ENCODE assay signal across 13 cellular contexts in genomic region chr12:120579179-120579578, GRCh38. TPM values are rescaled to one million over a fixed set of nuclear protein-coding genes. Genes with fewer than 3 reads are reported as not detected.
DNase-seq lines count a peak whose midpoint lies in the region; ATAC-seq, FAIRE-seq and TF ChIP-seq lines count a peak whose summit lies in the region.
"Had no signal": no experiment of that assay in that cellular context is flagged by ENCODE, and none has a peak within 500 bp of the region (broad histone marks: within the 10 kb centered on the region; RNA-seq: fewer than 3 reads in every experiment).

No MANE protein-coding gene starts in this region.

- no peak for TF ChIP-seq POLR2A in GM12891 (IDR thresholded peaks at IDR 0.05; ENCODE audit: low read depth, low read length)

- H3K27ac Mint-ChIP-seq in activated naive CD4-positive, alpha-beta T cell treated with anti-CD3 and anti-CD28 coated beads, Interleukin-2, amount 50 U/mL, for 24 hours = peak overlapping the region; percentile 65
- H3K27ac Mint-ChIP-seq in activated naive CD8-positive, alpha-beta T cell treated with anti-CD3 and anti-CD28 coated beads for 36 hours = peak overlapping the region; percentile 21
- H3K27ac Mint-ChIP-seq in progenitor cell of endocrine pancreas = peak overlapping the region; percentile 57

- TF ChIP-seq CTCF in progenitor cell of endocrine pancreas (IDR thresholded peaks at IDR 0.05; ENCODE audit: unreplicated experiment) = no peak

- no peak for DNase-seq in activated naive CD4-positive, alpha-beta T cell treated with anti-CD3 and anti-CD28 coated beads, Interleukin-2, amount 50 U/mL, for 16 hours
- DNase-seq in GM12891 (ENCODE audit: insufficient read length, low spot score) (no peak), progenitor cell of endocrine pancreas (ENCODE audit: low spot score, unreplicated experiment) (no peak), GF-D8 (lab: John Stamatoyannopoulos, UW) (no peak)
- no peak for DNase-seq in activated naive CD8-positive, alpha-beta T cell treated with anti-CD3 and anti-CD28 coated beads for 36 hours
- DNase-seq: activated effector memory CD4-positive, alpha-beta T cell treated with Interleukin-2 at 50 U/mL for 16 hours; AML-193; islet precursor cell; NCI-H1694; small intestine; stimulated activated CD8-positive, alpha-beta memory T cell treated with anti-CD3 and anti-CD28 coated beads, Interleukin-4, amount 100 ng/mL, for 48 hours had no signal

- peaks cover 2% of the 10 kb centered on the region for H3K36me3 Mint-ChIP-seq in activated naive CD4-positive, alpha-beta T cell treated with anti-CD3 and anti-CD28 coated beads, Interleukin-2, amount 50 U/mL, for 24 hours
- peaks cover 12% of the 10 kb centered on the region for H3K36me3 Mint-ChIP-seq in activated naive CD8-positive, alpha-beta T cell treated with anti-CD3 and anti-CD28 coated beads for 36 hours
- peaks cover 10% of the 10 kb centered on the region for H3K36me3 Mint-ChIP-seq in progenitor cell of endocrine pancreas (ENCODE audit: insufficient read depth)

- no peak for FAIRE-seq in GM12891 (lab: Jason Lieb, UNC)
- FAIRE-seq: small intestine had no signal

- no peaks in the 10 kb centered on the region for H3K27me3 Mint-ChIP-seq in activated naive CD4-positive, alpha-beta T cell treated with anti-CD3 and anti-CD28 coated beads, Interleukin-2, amount 50 U/mL, for 24 hours
- H3K27me3 Mint-ChIP-seq in activated naive CD8-positive, alpha-beta T cell treated with anti-CD3 and anti-CD28 coated beads for 36 hours = peaks cover 9% of the 10 kb centered on the region
- H3K27me3 Mint-ChIP-seq in progenitor cell of endocrine pancreas = peaks cover 10% of the 10 kb centered on the region

- no peak for ATAC-seq in GM21447 (IDR thresholded peaks at IDR 0.05; ENCODE audit: unreplicated experiment)

- H3K4me3 Mint-ChIP-seq in activated naive CD4-positive, alpha-beta T cell treated with anti-CD3 and anti-CD28 coated beads, Interleukin-2, amount 50 U/mL, for 24 hours = no peak overlapping the region
- no peak overlapping the region for H3K4me3 Mint-ChIP-seq in activated naive CD8-positive, alpha-beta T cell treated with anti-CD3 and anti-CD28 coated beads for 36 hours
- H3K4me3 Mint-ChIP-seq in progenitor cell of endocrine pancreas (ENCODE audit: low read depth) = no peak overlapping the region

- no peaks in the 10 kb centered on the region for H3K9me3 Mint-ChIP-seq in activated naive CD4-positive, alpha-beta T cell treated with anti-CD3 and anti-CD28 coated beads, Interleukin-2, amount 50 U/mL, for 24 hours
- no peaks in the 10 kb centered on the region for H3K9me3 Mint-ChIP-seq in activated naive CD8-positive, alpha-beta T cell treated with anti-CD3 and anti-CD28 coated beads for 36 hours
- no peaks in the 10 kb centered on the region for H3K9me3 Mint-ChIP-seq in progenitor cell of endocrine pancreas (ENCODE audit: low read depth)

- peaks cover 36% of the 10 kb centered on the region for H3K4me1 Mint-ChIP-seq in activated naive CD4-positive, alpha-beta T cell treated with anti-CD3 and anti-CD28 coated beads, Interleukin-2, amount 50 U/mL, for 24 hours
- peaks cover 34% of the 10 kb centered on the region for H3K4me1 Mint-ChIP-seq in activated naive CD8-positive, alpha-beta T cell treated with anti-CD3 and anti-CD28 coated beads for 36 hours
- peaks cover 13% of the 10 kb centered on the region for H3K4me1 Mint-ChIP-seq in progenitor cell of endocrine pancreas (ENCODE audit: low read depth)

TF ChIP-seq in GM12891, 5 proteins besides CTCF, POLR2A, EP300 and RAD21:
- TF ChIP-seq SPI1 (IDR thresholded peaks at IDR 0.05; ENCODE audit: low read depth, low read length) = no peak
- peak; percentile 67; the same call in 1 of the 2 replicates for TF ChIP-seq POLR2AphosphoS5 (IDR thresholded peaks at IDR 0.05; ENCODE audit: low read depth, low read length)
- TF ChIP-seq PAX5 (IDR thresholded peaks at IDR 0.05; ENCODE audit: insufficient read depth, low read length, severe bottlenecking) = no peak
- no peak for TF ChIP-seq TAF1 (IDR thresholded peaks at IDR 0.05; ENCODE audit: low read depth, low read length)
- TF ChIP-seq POU2F2 (IDR thresholded peaks at IDR 0.05; ENCODE audit: low read depth, low read length) = no peak; the same call in 1 of the 2 replicates

RNA-seq across cellular contexts. Expression of gene POP5, which starts 2.0 kb away (rescaled TPM):
- polyA plus RNA-seq in GM12891 (2012; ENCODE audit: low read depth, missing spikeins) = 63.3 TPM
- 10 to 100 TPM; 60.0 to 61.9 TPM for total RNA-seq in activated naive CD8-positive, alpha-beta T cell treated with anti-CD3 and anti-CD28 coated beads for 36 hours
- 51.6 and 59.7 TPM in 2 replicates for total RNA-seq in progenitor cell of endocrine pancreas

RNA-seq across cellular contexts. Expression of gene RNF10, which starts 45.0 kb away (rescaled TPM):
- 75.8 TPM for polyA plus RNA-seq in GM12891 (2012; ENCODE audit: low read depth, missing spikeins)
- total RNA-seq in activated naive CD8-positive, alpha-beta T cell treated with anti-CD3 and anti-CD28 coated beads for 36 hours = 100 to 1,000 TPM; 142 to 164 TPM
- 167 and 171 TPM in 2 replicates for total RNA-seq in progenitor cell of endocrine pancreas

RNA-seq across cellular contexts. Expression of gene COQ5, which starts 50.2 kb away (rescaled TPM):
- 39.8 TPM for polyA plus RNA-seq in GM12891 (2012; ENCODE audit: low read depth, missing spikeins)
- total RNA-seq in activated naive CD8-positive, alpha-beta T cell treated with anti-CD3 and anti-CD28 coated beads for 36 hours = 10 to 100 TPM; 35.0 to 35.6 TPM
- total RNA-seq in progenitor cell of endocrine pancreas = 33.3 and 36.2 TPM in 2 replicates
